ENCODE assay signal across 28 cellular contexts in the genomic region with DNA sequence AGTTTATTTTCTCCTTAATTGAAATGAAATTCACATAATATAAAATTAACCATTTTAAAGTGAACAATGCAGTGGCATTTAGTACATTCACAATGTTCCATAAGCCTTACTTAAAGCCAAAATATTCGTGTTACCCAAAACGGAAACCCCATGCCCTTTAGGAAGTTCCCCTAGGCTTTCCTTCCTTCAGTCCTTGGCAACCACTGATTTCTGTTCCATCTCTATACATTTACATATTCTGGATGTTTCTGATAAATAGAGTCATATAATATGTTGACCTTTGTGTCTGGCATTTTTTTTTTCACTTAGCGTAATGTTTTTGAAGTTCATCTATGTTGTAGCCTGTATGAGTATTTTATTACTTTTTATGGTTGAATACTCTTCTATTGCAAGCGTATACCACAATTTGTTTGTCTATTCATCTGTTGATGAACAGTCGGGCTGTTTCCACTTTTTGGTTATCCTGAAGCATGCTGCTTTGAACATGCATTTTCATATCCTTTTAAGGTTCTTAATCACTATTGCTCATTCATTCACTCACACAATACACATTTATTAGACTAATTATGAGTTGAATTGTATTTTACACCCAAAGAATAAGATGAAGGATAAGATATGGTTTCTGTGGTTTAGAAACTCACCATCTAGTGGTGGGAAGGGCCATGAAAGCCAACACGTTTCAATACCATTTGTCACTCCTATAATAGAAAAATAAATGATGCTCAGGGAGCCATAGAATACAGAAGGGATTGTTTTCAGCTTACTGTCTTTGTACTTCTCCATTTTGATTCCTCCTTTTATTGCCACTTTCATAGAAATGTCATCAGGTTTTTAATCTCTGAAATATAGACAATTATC.
DNase-seq lines count a peak whose midpoint lies in the region; ATAC-seq, FAIRE-seq and TF ChIP-seq lines count a peak whose summit lies in the region.
"Had no signal": no experiment of that assay in that cellular context is flagged by ENCODE, and none has a peak within 500 bp of the region (broad histone marks: within the 10 kb centered on the region; RNA-seq: fewer than 3 reads in every experiment).

No MANE protein-coding gene starts in this region.

- H3K9me3 Mint-ChIP-seq in activated naive CD8-positive, alpha-beta T cell (ENCODE audit: low read depth) = peaks cover 15% of the 10 kb centered on the region
- peaks cover 19% of the 10 kb centered on the region for H3K9me3 Mint-ChIP-seq in activated naive CD8-positive, alpha-beta T cell treated with anti-CD3 and anti-CD28 coated beads for 36 hours
- H3K9me3 Mint-ChIP-seq in stimulated activated memory B cell treated with anti-CD40 and anti-IgM and Interleukin-4, amounts not matched to agents 10 μg/mL and 1 μg/mL and 100 μg/mL, for 72 hours = peaks cover 3% of the 10 kb centered on the region
- H3K9me3 Mint-ChIP-seq: effector memory CD8-positive, alpha-beta T cell; type B pancreatic cell had no signal

- H3K27me3 ChIP-seq in GM12878 (replicated peaks in 1 of 2; ENCODE audit: control insufficient read depth in 2 of 2, insufficient read depth in 2 of 2, low read length in 1 of 2) = no peaks in the 10 kb centered on the region
- no peaks in the 10 kb centered on the region for H3K27me3 ChIP-seq in esophagus muscularis mucosa
- H3K27me3 ChIP-seq: BLaER1 treated with 17β-estradiol and CSF1 and Interleukin-3, amounts not matched to agents 10 nM and 100 nM; body of pancreas had no signal

- no peaks in the 10 kb centered on the region for H3K79me2 ChIP-seq in GM12878 (ENCODE audit: control insufficient read depth, insufficient read depth, low read length)

- H3K4me1 ChIP-seq in GM12878 (ENCODE audit: control insufficient read depth, insufficient read depth, low read length) (no peaks in the 10 kb centered on the region), esophagus muscularis mucosa (no peaks in the 10 kb centered on the region)
- H3K4me1 ChIP-seq: body of pancreas, prostate gland had no signal

- no peak overlapping the region for H3K27ac ChIP-seq in GM12878 (ENCODE audit: control insufficient read depth, insufficient read depth)
- H3K27ac ChIP-seq in esophagus muscularis mucosa (replicated peaks in 1 of 4) = no peak overlapping the region
- H3K27ac ChIP-seq: BLaER1 treated with 17β-estradiol and CSF1 and Interleukin-3, amounts not matched to agents 10 nM and 100 nM; body of pancreas; prostate gland had no signal

- H4K20me1 ChIP-seq in GM12878 (ENCODE audit: control insufficient read depth, insufficient read depth) = no peaks in the 10 kb centered on the region
- H4K20me1 ChIP-seq: BLaER1 treated with 17β-estradiol and CSF1 and Interleukin-3, amounts not matched to agents 10 nM and 100 nM had no signal

- SMC1A ChIA-PET in GM12878 (lab: Charles Lee; ENCODE audit: uncharacterized antibody, unreplicated experiment) = interaction anchor here (1.0 to 1.4 kb wide), 2 partner anchors 12 to 19 kb away, joined by 3 to 4 read pairs; no protein-coding TSS in a partner anchor

- peak overlapping the region; percentile 30 for H3K27ac Mint-ChIP-seq in activated naive CD8-positive, alpha-beta T cell
- H3K27ac Mint-ChIP-seq in activated naive CD8-positive, alpha-beta T cell treated with anti-CD3 and anti-CD28 coated beads for 36 hours = no peak overlapping the region
- no peak overlapping the region for H3K27ac Mint-ChIP-seq in stimulated activated memory B cell treated with anti-CD40 and anti-IgM and Interleukin-4, amounts not matched to agents 10 μg/mL and 1 μg/mL and 100 μg/mL, for 72 hours
- H3K27ac Mint-ChIP-seq: effector memory CD8-positive, alpha-beta T cell; T-helper 17 cell; type B pancreatic cell had no signal

- CTCF ChIA-PET in GM12878 (lab: Yijun Ruan, JAX) = interaction anchor here (1.8 kb wide), 1 partner anchor 14 kb away, joined by 4 read pairs; no protein-coding TSS in a partner anchor

- FAIRE-seq in GM12878 (lab: Jason Lieb, UNC) = no peak
- FAIRE-seq in urothelium cell line (lab: Jason Lieb, UNC) = no peak

- 28% methylated on average over 6 of the region's 6 CpGs for WGBS in GM12878 (ENCODE audit: insufficient coverage, insufficient replicate concordance, low lambda C conversion rate, missing lambda C conversion rate)
- 86% methylated on average over 6 of the region's 6 CpGs for WGBS in esophagus muscularis mucosa

- POLR2A ChIA-PET in GM12878 (lab: Charles Lee) = no interaction called here

- H3K36me3 ChIP-seq in GM12878 (ENCODE audit: control insufficient read depth in 2 of 2, insufficient read depth in 2 of 2, low read length in 1 of 2) = no peaks in the 10 kb centered on the region
- no peaks in the 10 kb centered on the region for H3K36me3 ChIP-seq in esophagus muscularis mucosa
- H3K36me3 ChIP-seq: BLaER1 treated with 17β-estradiol and CSF1 and Interleukin-3, amounts not matched to agents 10 nM and 100 nM; prostate gland had no signal

- H3K36me3 Mint-ChIP-seq in activated naive CD8-positive, alpha-beta T cell = peaks cover 8% of the 10 kb centered on the region
- peaks cover 13% of the 10 kb centered on the region for H3K36me3 Mint-ChIP-seq in activated naive CD8-positive, alpha-beta T cell treated with anti-CD3 and anti-CD28 coated beads for 36 hours
- no peaks in the 10 kb centered on the region for H3K36me3 Mint-ChIP-seq in stimulated activated memory B cell treated with anti-CD40 and anti-IgM and Interleukin-4, amounts not matched to agents 10 μg/mL and 1 μg/mL and 100 μg/mL, for 72 hours
- H3K36me3 Mint-ChIP-seq: type B pancreatic cell had no signal

- ATAC-seq in GM12878 = no peak
- peak; percentile 63 for ATAC-seq in stimulated activated memory B cell treated with anti-CD40 and anti-IgM and Interleukin-4, amounts not matched to agents 10 μg/mL and 1 μg/mL and 100 μg/mL, for 72 hours
- ATAC-seq: body of pancreas; effector memory CD8-positive, alpha-beta T cell; PC-3; sciatic nerve; T-helper 17 cell had no signal

- no peaks in the 10 kb centered on the region for H3K27me3 Mint-ChIP-seq in activated naive CD8-positive, alpha-beta T cell
- no peaks in the 10 kb centered on the region for H3K27me3 Mint-ChIP-seq in activated naive CD8-positive, alpha-beta T cell treated with anti-CD3 and anti-CD28 coated beads for 36 hours
- H3K27me3 Mint-ChIP-seq in stimulated activated memory B cell treated with anti-CD40 and anti-IgM and Interleukin-4, amounts not matched to agents 10 μg/mL and 1 μg/mL and 100 μg/mL, for 72 hours = no peaks in the 10 kb centered on the region
- H3K27me3 Mint-ChIP-seq: naive B cell, T-helper 17 cell, type B pancreatic cell had no signal

- TF ChIP-seq POLR2A in GM12878 (IDR thresholded peaks at IDR 0.05; ENCODE audit: low read depth, low read length) (no peak), esophagus muscularis mucosa (IDR thresholded peaks at IDR 0.05; ENCODE audit: low read depth) (no peak)

- H3K9me3 ChIP-seq in GM12878 (replicated peaks; ENCODE audit: control insufficient read depth, insufficient read depth, low read length) = no peaks in the 10 kb centered on the region; the same call in none of the 3 replicates
- no peaks in the 10 kb centered on the region for H3K9me3 ChIP-seq in esophagus muscularis mucosa
- H3K9me3 ChIP-seq: body of pancreas, prostate gland had no signal

- intact Hi-C loops in GM12878 (cut with micrococcal nuclease; ENCODE audit: unreplicated experiment) (no loop called here), esophagus muscularis mucosa (cut with DNase I) (no loop called here)

- H3K4me3 ChIP-seq in GM12878 = no peak overlapping the region
- H3K4me3 ChIP-seq in esophagus muscularis mucosa = no peak overlapping the region
- H3K4me3 ChIP-seq: BLaER1 treated with 17β-estradiol and CSF1 and Interleukin-3, amounts not matched to agents 10 nM and 100 nM; body of pancreas; prostate gland had no signal

- no TSS peak for BruUV-seq in GM12878 (replicated peaks; lab: Mats Ljungman, UMichigan)

- H3K4me2 ChIP-seq in GM12878 (ENCODE audit: control insufficient read depth, insufficient read depth) = no peak overlapping the region
- H3K4me2 ChIP-seq: BLaER1 treated with 17β-estradiol and CSF1 and Interleukin-3, amounts not matched to agents 10 nM and 100 nM had no signal

- no peak for TF ChIP-seq EP300 in GM12878 (IDR thresholded peaks at IDR 0.05; ENCODE audit: borderline replicate concordance in 1 of 2, control insufficient read depth in 1 of 2, low read depth in 2 of 2, low read length in 2 of 2)
- no peak for TF ChIP-seq EP300 in esophagus muscularis mucosa (IDR thresholded peaks at IDR 0.05)

- TF ChIP-seq CTCF in GM12878 (IDR thresholded peaks at IDR 0.05 in 2 of 3, conservative IDR thresholded peaks at IDR 0.05 in 1 of 3; ENCODE audit: control insufficient read depth in 2 of 3, extremely low read depth in 1 of 3, insufficient read depth in 1 of 3, low read depth in 3 of 3, low read length in 3 of 3) = no peak
- TF ChIP-seq CTCF in esophagus muscularis mucosa (IDR thresholded peaks at IDR 0.05) = no peak

- H2AFZ ChIP-seq in GM12878 (ENCODE audit: control insufficient read depth, low read depth, low read length) = no peak overlapping the region

- in situ Hi-C loops in GM12878 (cut with MboI) = no loop called here

- RAD21 ChIA-PET in GM12878 (lab: Charles Lee; ENCODE audit: unreplicated experiment) = no interaction called here

- DNase-seq in activated naive CD8-positive, alpha-beta T cell treated with anti-CD3 and anti-CD28 coated beads for 36 hours = no peak
- DNase-seq in NCI-H69 (lab: John Stamatoyannopoulos, UW) (peak; percentile 74), GM12878 (ENCODE audit: low read depth, low spot score) (no peak), urothelium cell line (ENCODE audit: low spot score) (no peak), esophagus muscularis mucosa (ENCODE audit: extremely low spot score) (no peak), NCI-H1694 (lab: John Stamatoyannopoulos, UW) (no peak)
- DNase-seq: activated CD4-positive, alpha-beta T cell treated with anti-CD3 and anti-CD28 coated beads for 4 hours; activated T-cell treated with anti-CD3 and anti-CD28 coated beads, Interleukin-2, amount 50 U/mL, for 1 hour; body of pancreas; effector memory CD8-positive, alpha-beta T cell; erythroblast; HCEC 1CT; KBM-7; naive B cell; NCI-H2107; NCI-H446; occipital lobe; PC-3; stimulated activated CD4-positive, alpha-beta T cell treated with anti-CD3 and anti-CD28 coated beads, Interleukin-12 subunit alpha, Interleukin-12 subunit beta, amount 100 ng/mL, for 4 hours; stimulated activated CD4-positive, alpha-beta T cell treated with anti-CD3 and anti-CD28 coated beads, Interleukin-2, amount 100 ng/mL, for 48 hours; T-helper 17 cell had no signal

- no peak overlapping the region for H3K9ac ChIP-seq in GM12878 (ENCODE audit: control insufficient read depth, insufficient read depth, low read length)
- H3K9ac ChIP-seq: BLaER1 treated with 17β-estradiol and CSF1 and Interleukin-3, amounts not matched to agents 10 nM and 100 nM had no signal

- no peak overlapping the region for H3K4me3 Mint-ChIP-seq in activated naive CD8-positive, alpha-beta T cell
- no peak overlapping the region for H3K4me3 Mint-ChIP-seq in activated naive CD8-positive, alpha-beta T cell treated with anti-CD3 and anti-CD28 coated beads for 36 hours
- no peak overlapping the region for H3K4me3 Mint-ChIP-seq in stimulated activated memory B cell treated with anti-CD40 and anti-IgM and Interleukin-4, amounts not matched to agents 10 μg/mL and 1 μg/mL and 100 μg/mL, for 72 hours
- H3K4me3 Mint-ChIP-seq: central memory CD8-positive, alpha-beta T cell; effector memory CD8-positive, alpha-beta T cell; naive B cell; T-helper 17 cell; type B pancreatic cell had no signal

- no peak for TF ChIP-seq RAD21 in GM12878 (IDR thresholded peaks at IDR 0.05; ENCODE audit: insufficient read depth, low read depth, low read length)

- H3K4me1 Mint-ChIP-seq in activated naive CD8-positive, alpha-beta T cell (ENCODE audit: low read depth) = peaks cover 25% of the 10 kb centered on the region
- peaks cover 21% of the 10 kb centered on the region for H3K4me1 Mint-ChIP-seq in activated naive CD8-positive, alpha-beta T cell treated with anti-CD3 and anti-CD28 coated beads for 36 hours
- peaks cover 25% of the 10 kb centered on the region for H3K4me1 Mint-ChIP-seq in stimulated activated memory B cell treated with anti-CD40 and anti-IgM and Interleukin-4, amounts not matched to agents 10 μg/mL and 1 μg/mL and 100 μg/mL, for 72 hours
